ENCODE assay signal across 8 cellular contexts in genomic region chr10:73253226-73253557, GRCh38. TPM values are rescaled to one million over a fixed set of nuclear protein-coding genes. Genes with fewer than 3 reads are reported as not detected.
DNase-seq lines count a peak whose midpoint lies in the region; ATAC-seq and TF ChIP-seq lines count a peak whose summit lies in the region.

No MANE protein-coding gene starts in this region.

- intact Hi-C loops in A673 (cut with micrococcal nuclease; ENCODE audit: unreplicated experiment) = no loop called here
- intact Hi-C loops in esophagus squamous epithelium (cut with DNase I) = no loop called here
- intact Hi-C loops in prostate gland (cut with DNase I) = loop anchor here (5.0 to 10.0 kb wide), 2 partner anchors 86 to 242 kb away; partner anchors contain the start of genes ECD, FAM149B1 and PPP3CB

- POLR2A ChIA-PET in A673 (lab: Charles Lee; ENCODE audit: low non-redundant PET) = interaction anchor here (0.6 kb wide), 1 partner anchor 491 kb away, joined by 6 read pairs; no protein-coding TSS in a partner anchor

- peak overlapping the region; percentile 64 for H3K4me3 ChIP-seq in A673 (ENCODE audit: low read depth, low read length, poor library complexity, severe bottlenecking)
- H3K4me3 ChIP-seq in SJSA1 = peak overlapping the region; percentile 63
- peak overlapping the region; percentile 60 to 87 (median 82) for H3K4me3 ChIP-seq in esophagus squamous epithelium
- H3K4me3 ChIP-seq in prostate gland = peak overlapping the region; percentile 74 to 87

- DNase-seq in A673 (ENCODE audit: low spot score) (no peak), SJSA1 (ENCODE audit: low read depth in 1 of 2, low spot score in 2 of 2) (no peak), esophagus squamous epithelium (lab: John Stamatoyannopoulos, UW) (no peak), prostate gland (ENCODE audit: low spot score) (no peak), COR-L47 (lab: John Stamatoyannopoulos, UW) (no peak), NCI-H2227 (lab: John Stamatoyannopoulos, UW; ENCODE audit: unreplicated experiment) (no peak)
- no peak for DNase-seq in activated CD4-positive, CD25-positive, alpha-beta regulatory T cell treated with anti-CD3 and anti-CD28 coated beads, Interleukin-2, amount 50 U/mL, for 72 hours

- peaks cover 24% of the 10 kb centered on the region for H3K36me3 ChIP-seq in A673 (ENCODE audit: insufficient read depth, low read length, poor library complexity, severe bottlenecking)
- peaks cover 33% of the 10 kb centered on the region for H3K36me3 ChIP-seq in SJSA1
- H3K36me3 ChIP-seq in esophagus squamous epithelium = peaks cover 0 to 30% (median 0%) of the 10 kb centered on the region in 3 donors
- no peaks in the 10 kb centered on the region for H3K36me3 ChIP-seq in prostate gland

- no peak for TF ChIP-seq POLR2A in esophagus squamous epithelium (IDR thresholded peaks at IDR 0.05)
- no peak for TF ChIP-seq POLR2A in prostate gland (IDR thresholded peaks at IDR 0.05)

- WGBS in esophagus squamous epithelium, 2 donors = 0 to 2% methylated on average over 4 of the region's 4 CpGs
- WGBS in prostate gland = 3% methylated on average over 4 of the region's 4 CpGs

- peak overlapping the region; percentile 88 for H3K27ac ChIP-seq in A673 (ENCODE audit: low read depth, low read length, poor library complexity, severe bottlenecking)
- H3K27ac ChIP-seq in SJSA1 = no peak overlapping the region
- peak overlapping the region; percentile 90 to 96 (median 95) for H3K27ac ChIP-seq in esophagus squamous epithelium
- peak overlapping the region; percentile 84 to 87 for H3K27ac ChIP-seq in prostate gland

- TF ChIP-seq CTCF in A673 (conservative IDR thresholded peaks at IDR 0.05; ENCODE audit: low read depth, low read length) (no peak), esophagus squamous epithelium (IDR thresholded peaks at IDR 0.05) (no peak), prostate gland (IDR thresholded peaks at IDR 0.05) (no peak)

- no peaks in the 10 kb centered on the region for H3K27me3 ChIP-seq in A673 (replicated peaks; ENCODE audit: insufficient read depth, low read depth, low read length, poor library complexity)
- no peaks in the 10 kb centered on the region for H3K27me3 ChIP-seq in SJSA1 (replicated peaks)
- H3K27me3 ChIP-seq in esophagus squamous epithelium = no peaks in the 10 kb centered on the region
- no peaks in the 10 kb centered on the region for H3K27me3 ChIP-seq in prostate gland (replicated peaks; ENCODE audit: insufficient read depth)

- ATAC-seq in GM18909 (IDR thresholded peaks at IDR 0.05; ENCODE audit: poor library complexity, unreplicated experiment) = peak; percentile 2

- BruUV-seq in A673 (replicated peaks; lab: Mats Ljungman, UMichigan) = no TSS peak

- H3K4me1 ChIP-seq in A673 (ENCODE audit: insufficient read depth, low read length, poor library complexity, severe bottlenecking) = peaks cover 15% of the 10 kb centered on the region
- peaks cover 10% of the 10 kb centered on the region for H3K4me1 ChIP-seq in SJSA1 (replicated peaks)
- H3K4me1 ChIP-seq in esophagus squamous epithelium = peaks cover 13 to 32% (median 17%) of the 10 kb centered on the region in 3 donors
- peaks cover 6% of the 10 kb centered on the region for H3K4me1 ChIP-seq in prostate gland (replicated peaks)

- no peaks in the 10 kb centered on the region for H3K9me3 ChIP-seq in A673 (ENCODE audit: low read depth, low read length, poor library complexity, severe bottlenecking)
- H3K9me3 ChIP-seq in SJSA1 (replicated peaks) = no peaks in the 10 kb centered on the region
- no peaks in the 10 kb centered on the region for H3K9me3 ChIP-seq in esophagus squamous epithelium
- no peaks in the 10 kb centered on the region for H3K9me3 ChIP-seq in prostate gland

- CTCF ChIA-PET in A673 (lab: Charles Lee) = no interaction called here

RNA-seq across cellular contexts. Expression of gene MRPS16, which starts 0.7 kb away (rescaled TPM):
- total RNA-seq in A673 (2021) (150 and 164 TPM in 2 replicates), esophagus squamous epithelium (10 to 100 TPM; 36.8 to 60.3 (median 54.2) TPM), prostate gland (10 to 100 TPM; 47.0 to 51.9 TPM)
- 63.8 and 79.0 TPM in 2 replicates for total RNA-seq in SJSA1 (2014; rRNA removed; shearing (Covaris generic))

RNA-seq across cellular contexts. Expression of gene DNAJC9, which starts 6.1 kb away (rescaled TPM):
- 69.1 and 72.9 TPM in 2 replicates for total RNA-seq in A673 (2021)
- total RNA-seq in SJSA1 (2014; rRNA removed; shearing (Covaris generic)) = 85.5 and 106 TPM in 2 replicates
- total RNA-seq in esophagus squamous epithelium = 10 to 100 TPM; 13.4 to 35.4 (median 25.2) TPM
- total RNA-seq in prostate gland = 10 to 100 TPM; 17.4 to 26.2 TPM
